Comparison of ENCODE assay signal across 14 cellular contexts in genomic region chr6:37826188-37826587, GRCh38. TPM values are rescaled to one million over a fixed set of nuclear protein-coding genes. Genes with fewer than 3 reads are reported as not detected.
DNase-seq lines count a peak whose midpoint lies in the region; ATAC-seq and TF ChIP-seq lines count a peak whose summit lies in the region.
"Had no signal": no experiment of that assay in that cellular context is flagged by ENCODE, and none has a peak within 500 bp of the region (broad histone marks: within the 10 kb centered on the region; RNA-seq: fewer than 3 reads in every experiment).

No MANE protein-coding gene starts in this region.

- ATAC-seq in Right ventricle myocardium inferior (peak; percentile 38), Right ventricle myocardium superior (ENCODE audit: poor library complexity) (no peak), right lobe of liver (peak; percentile 18 to 56 (median 34))
- ATAC-seq: activated CD4-positive, alpha-beta T cell treated with anti-CD3 and anti-CD28 coated beads for 36 hours had no signal

- no peaks in the 10 kb centered on the region for H3F3A ChIP-seq in MM.1S (ENCODE audit: insufficient read depth, low read length)

- no peaks in the 10 kb centered on the region; the same call in 1 of the 2 replicates for H4K20me1 ChIP-seq in MM.1S (ENCODE audit: insufficient read depth, low read length)

- TF ChIP-seq CTCF in cardiac fibroblast (IDR thresholded peaks at IDR 0.05; ENCODE audit: low read depth, low read length) (no peak), right lobe of liver (IDR thresholded peaks at IDR 0.05) (no peak), thyroid gland (IDR thresholded peaks at IDR 0.05) (no peak), MM.1S (IDR thresholded peaks at IDR 0.05; ENCODE audit: low read length) (no peak)

- no peaks in the 10 kb centered on the region for H3K9me2 ChIP-seq in MM.1S (replicated peaks; ENCODE audit: insufficient read depth, low read length)

- H3K4me3 ChIP-seq in cardiac fibroblast (replicated peaks in 1 of 2; ENCODE audit: low read depth in 2 of 2, low read length in 2 of 2) (no peak overlapping the region), right lobe of liver (no peak overlapping the region), thyroid gland (replicated peaks in 1 of 3) (no peak overlapping the region), MM.1S (ENCODE audit: low read length) (no peak overlapping the region)

- H3K4me1 ChIP-seq in right lobe of liver (peaks cover 0 to 86% (median 32%) of the 10 kb centered on the region in 4 donors), thyroid gland (peaks cover 70 to 89% of the 10 kb centered on the region in 2 donors), MM.1S (ENCODE audit: low read length) (no peaks in the 10 kb centered on the region)

- H3K4me2 ChIP-seq in MM.1S (ENCODE audit: low read depth, low read length) = no peak overlapping the region

- H3K27me3 ChIP-seq in right lobe of liver (no peaks in the 10 kb centered on the region), thyroid gland (no peaks in the 10 kb centered on the region), MM.1S (replicated peaks; ENCODE audit: insufficient read depth, low read length) (no peaks in the 10 kb centered on the region)

- whole genome bisulfite sequencing in right lobe of liver (ENCODE audit: insufficient coverage, low coverage, low lambda C conversion rate, missing lambda C conversion rate) = 50% methylated on average over 6 of the region's 6 CpGs
- 78 to 79% methylated on average over 6 of the region's 6 CpGs for WGBS in thyroid gland, 2 donors

- DNase-seq in Right ventricle myocardium inferior (ENCODE audit: missing footprints) = no peak
- no peak for DNase-seq in Right ventricle myocardium superior
- DNase-seq in cardiac fibroblast (ENCODE audit: low read depth in 2 of 2) = peak; percentile 25 to 37
- no peak for DNase-seq in right lobe of liver
- no peak for DNase-seq in thyroid gland
- DNase-seq in Kasumi-1 (lab: John Stamatoyannopoulos, UW) = no peak
- DNase-seq in MM.1S = no peak
- no peak for DNase-seq in EL
- DNase-seq: activated CD4-positive, alpha-beta T cell treated with anti-CD3 and anti-CD28 coated beads for 36 hours; central memory CD4-positive, alpha-beta T cell; GF-D8; NCI-H187; stimulated activated CD4-positive, alpha-beta T cell treated with anti-CD3 and anti-CD28 coated beads, Interleukin-1b, Interleukin-23, amount 100 ng/mL, for 48 hours; T-helper 2 cell had no signal

- H3K9ac ChIP-seq in MM.1S (ENCODE audit: low read length) = no peak overlapping the region

- no peak overlapping the region for H2AFZ ChIP-seq in MM.1S (ENCODE audit: low read length)

- H3K27ac ChIP-seq in right lobe of liver (no peak overlapping the region), thyroid gland (peak overlapping the region; percentile 9 to 40 (median 37)), MM.1S (ENCODE audit: low read length) (no peak overlapping the region)

- H3K9me3 ChIP-seq in right lobe of liver (no peaks in the 10 kb centered on the region), thyroid gland (no peaks in the 10 kb centered on the region), MM.1S (replicated peaks; ENCODE audit: insufficient read depth, low read length) (no peaks in the 10 kb centered on the region)

- TF ChIP-seq POLR2A in right lobe of liver (IDR thresholded peaks at IDR 0.05) = no peak
- TF ChIP-seq POLR2A in thyroid gland (IDR thresholded peaks at IDR 0.05) = no peak

- H3K79me2 ChIP-seq in MM.1S (ENCODE audit: low read length) = peaks cover 98% of the 10 kb centered on the region

- intact Hi-C loops in Right ventricle myocardium inferior (cut with DNase I) = no loop called here
- intact Hi-C loops in Right ventricle myocardium superior (cut with DNase I) = no loop called here
- intact Hi-C loops in right lobe of liver (cut with DNase I) = no loop called here
- intact Hi-C loops in thyroid gland (cut with DNase I) = loop anchor here (10.0 kb wide), 1 partner anchor 179 kb away; no protein-coding TSS in a partner anchor

- H3K36me3 ChIP-seq in right lobe of liver (no peaks in the 10 kb centered on the region), thyroid gland (no peaks in the 10 kb centered on the region), MM.1S (replicated peaks; ENCODE audit: insufficient read depth, low read length) (no peaks in the 10 kb centered on the region)

RNA-seq across cellular contexts. Expression of gene ZFAND3, which starts 6.7 kb away (rescaled TPM):
- total RNA-seq in Right ventricle myocardium inferior = 84.1 TPM
- 76.0 TPM for total RNA-seq in Right ventricle myocardium superior
- 10 to 100 TPM; 43.1 to 66.5 (median 53.2) TPM for total RNA-seq in right lobe of liver
- total RNA-seq in thyroid gland = 10 to 100 TPM; 41.3 to 57.7 (median 55.9) TPM

Comparison
In these comparisons a context has a peak if more than half of its experiments do, and no peak if none do; other contexts are left out.
1. DNase-seq: peak in cardiac fibroblast (2 of 2); none in Right ventricle myocardium inferior (single experiment), Right ventricle myocardium superior (single experiment), right lobe of liver (0 of 3), thyroid gland (0 of 2), Kasumi-1 (0 of 2), MM.1S (single experiment) and EL (single experiment).
2. H3K27ac ChIP-seq: peak in thyroid gland (3 of 3); none in right lobe of liver (0 of 3) and MM.1S (single experiment).